8 cellular contexts compared by ENCODE assay signal in the genomic region with DNA sequence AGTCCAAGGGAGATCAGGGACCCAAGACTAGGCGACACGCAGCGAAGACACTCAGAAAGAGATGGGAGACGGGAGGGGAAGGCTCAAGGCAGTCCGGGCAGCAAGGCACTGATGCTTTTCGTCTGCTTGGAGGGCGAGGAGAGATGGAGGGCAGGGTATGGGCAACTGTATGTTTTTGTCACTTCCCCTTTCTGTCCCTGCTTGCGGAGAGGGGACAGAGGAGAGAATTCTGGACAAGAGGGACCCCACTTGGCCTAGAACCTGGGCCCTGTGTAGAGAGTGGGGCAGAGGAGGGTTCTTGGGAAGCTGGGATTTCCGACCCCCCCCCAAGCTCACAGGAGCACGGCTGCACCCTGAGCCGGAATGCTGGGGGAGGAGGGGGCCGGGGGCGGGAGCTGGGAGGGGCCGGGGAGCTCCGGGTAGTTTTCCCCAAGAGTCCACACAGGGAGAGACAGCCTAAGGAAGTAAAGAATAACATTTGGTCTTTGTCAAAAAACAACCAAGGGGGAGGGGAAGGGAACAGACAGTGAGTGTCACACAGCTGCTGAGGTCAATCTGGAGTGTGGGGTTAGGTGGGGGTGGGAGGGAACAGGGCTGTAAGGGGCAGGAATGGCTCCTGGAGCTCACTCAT. TPM values are rescaled to one million over a fixed set of nuclear protein-coding genes. Genes with fewer than 3 reads are reported as not detected.
DNase-seq lines count a peak whose midpoint lies in the region; ATAC-seq, FAIRE-seq and TF ChIP-seq lines count a peak whose summit lies in the region.

No MANE protein-coding gene starts in this region.

- H3K27ac ChIP-seq in PC-9 (peak overlapping the region; percentile 75), endothelial cell of umbilical vein (ENCODE audit: insufficient read depth, low read depth, low read length) (peak overlapping the region; percentile 61), ovary (peak overlapping the region; percentile 62 to 86)

- H3K27me3 ChIP-seq in PC-9 (ENCODE audit: insufficient read depth, low read depth) (no peaks in the 10 kb centered on the region), endothelial cell of umbilical vein (ENCODE audit: control insufficient read depth in 2 of 2, insufficient read depth in 2 of 2, low read length in 2 of 2) (no peaks in the 10 kb centered on the region), ovary (no peaks in the 10 kb centered on the region)

- ATAC-seq in HG03442 (IDR thresholded peaks at IDR 0.05; ENCODE audit: unreplicated experiment) = no peak

- TF ChIP-seq POLR2A in endothelial cell of umbilical vein (IDR thresholded peaks at IDR 0.05; ENCODE audit: low read depth, low read length) = no peak
- TF ChIP-seq POLR2A in ovary (IDR thresholded peaks at IDR 0.05) = no peak

- H2AFZ ChIP-seq in PC-9 (no peak overlapping the region), endothelial cell of umbilical vein (ENCODE audit: low read depth, low read length) (no peak overlapping the region)

- POLR2A ChIA-PET in PC-9 (lab: Charles Lee; ENCODE audit: unreplicated experiment) (interaction anchor here (0.5 to 2.6 kb wide), 14 partner anchors 13 to 630 kb away, joined by 3 to 53 read pairs (median 8); partner anchors contain the start of genes MOSPD3, SLC12A9 and ZCWPW1), endothelial cell of umbilical vein (lab: Charles Lee) (interaction anchor here (0.8 to 3.6 kb wide), 6 partner anchors 8 to 156 kb away, joined by 3 to 28 read pairs (median 8); partner anchors contain the start of genes GNB2, MOSPD3 and ZCWPW1)

- peaks cover 19% of the 10 kb centered on the region for H3K4me1 ChIP-seq in PC-9 (replicated peaks; ENCODE audit: insufficient read depth)
- H3K4me1 ChIP-seq in endothelial cell of umbilical vein (ENCODE audit: control insufficient read depth, extremely low read depth, insufficient read depth, low read length) = peaks cover 32% of the 10 kb centered on the region
- H3K4me1 ChIP-seq in ovary (ENCODE audit: insufficient read depth) = peaks cover 14% of the 10 kb centered on the region

- CTCF ChIA-PET in PC-9 (lab: Charles Lee) = interaction anchor here (0.5 to 1.1 kb wide), 4 partner anchors 24 to 215 kb away, joined by 3 to 7 read pairs (median 4); no protein-coding TSS in a partner anchor
- CTCF ChIA-PET in endothelial cell of umbilical vein (lab: Charles Lee) = interaction anchor here (0.7 to 3.3 kb wide), 12 partner anchors 11 to 268 kb away, joined by 3 to 19 read pairs (median 5); partner anchors contain the start of genes GNB2, MOSPD3 and SLC12A9

- TF ChIP-seq EP300 in ovary (IDR thresholded peaks at IDR 0.05) = no peak

- peaks cover 29% of the 10 kb centered on the region for H3K79me2 ChIP-seq in PC-9 (ENCODE audit: low read depth)
- H3K79me2 ChIP-seq in endothelial cell of umbilical vein (ENCODE audit: control insufficient read depth, insufficient read depth, low read length) = peaks cover 29% of the 10 kb centered on the region

- TF ChIP-seq CTCF in GM12875 (IDR thresholded peaks at IDR 0.05; ENCODE audit: borderline replicate concordance, insufficient read depth, low read depth, low read length) = no peak
- no peak for TF ChIP-seq CTCF in PC-9 (conservative IDR thresholded peaks at IDR 0.05)
- no peak for TF ChIP-seq CTCF in endothelial cell of umbilical vein (IDR thresholded peaks at IDR 0.05; ENCODE audit: extremely low read depth in 1 of 2, insufficient read depth in 1 of 2, low read depth in 1 of 2, low read length in 2 of 2)
- TF ChIP-seq CTCF in ovary (IDR thresholded peaks at IDR 0.05) = no peak

- H3K4me2 ChIP-seq in PC-9 = peak overlapping the region; percentile 85
- peak overlapping the region; percentile 95 for H3K4me2 ChIP-seq in endothelial cell of umbilical vein (ENCODE audit: insufficient read depth, low read length)

- dilution Hi-C loops in endothelial cell of umbilical vein (cut with MboI; ENCODE audit: extremely low pct_ligation_motif_present, low sequenced_read_pairs) = no loop called here

- H3K9me3 ChIP-seq in PC-9 (ENCODE audit: insufficient read depth, low read depth) = no peaks in the 10 kb centered on the region
- H3K9me3 ChIP-seq in endothelial cell of umbilical vein (replicated peaks; ENCODE audit: control insufficient read depth, insufficient read depth, low read length) = no peaks in the 10 kb centered on the region
- no peaks in the 10 kb centered on the region for H3K9me3 ChIP-seq in ovary

- peaks cover 2% of the 10 kb centered on the region; the same call in 1 of the 2 replicates for H4K20me1 ChIP-seq in PC-9 (ENCODE audit: insufficient read depth)
- H4K20me1 ChIP-seq in endothelial cell of umbilical vein (replicated peaks; ENCODE audit: control insufficient read depth, extremely low read depth, insufficient read depth, low read length) = no peaks in the 10 kb centered on the region

- H3K36me3 ChIP-seq in PC-9 (ENCODE audit: low read depth) (0 out of 2 replicates have a peak, but pooled peaks cover 10% of the 10 kb centered on the region), endothelial cell of umbilical vein (ENCODE audit: control insufficient read depth in 2 of 2, extremely low read depth in 1 of 2, insufficient read depth in 2 of 2, low read length in 2 of 2) (peaks cover 13 to 25% of the 10 kb centered on the region in 2 experiments), ovary (no peaks in the 10 kb centered on the region)

- no peaks in the 10 kb centered on the region for H3K9me1 ChIP-seq in endothelial cell of umbilical vein (replicated peaks; ENCODE audit: control insufficient read depth, extremely low read depth, insufficient read depth, low read length)

- H3K4me3 ChIP-seq in GM12875 (ENCODE audit: low read depth, low read length) (peak overlapping the region; percentile 94), PC-9 (peak overlapping the region; percentile 60), endothelial cell of umbilical vein (replicated peaks in 1 of 3; ENCODE audit: insufficient read depth in 1 of 3, low read depth in 1 of 3, low read length in 3 of 3) (peak overlapping the region in 2 of 3 experiments; percentile 86 to 93), ovary (peak overlapping the region; percentile 80)

- WGBS in ovary, 3 donors = 23 to 29% (median 23%) methylated on average over 15 of the region's 15 CpGs

- H3K9me2 ChIP-seq in PC-9 (ENCODE audit: insufficient read depth) = no peaks in the 10 kb centered on the region

- DNase-seq in PC-9 (no peak), endothelial cell of umbilical vein (ENCODE audit: low read depth, low spot score) (no peak), ovary (peak in 3 of 5 donors; percentile 29 to 45 (median 39)), DMS153 (lab: John Stamatoyannopoulos, UW) (no peak), putamen (ENCODE audit: low spot score) (no peak), ACHN (no peak)

- in situ Hi-C loops in ACHN (cut with HindIII; ENCODE audit: low pct_ligation_motif_present, low pct_unique_long_range_greater_than_20kb, low sequenced_read_pairs) = no loop called here

- peak; percentile 31 for FAIRE-seq in endothelial cell of umbilical vein (lab: Jason Lieb, UNC)

- intact Hi-C loops in PC-9 (cut with micrococcal nuclease; ENCODE audit: unreplicated experiment) = loop anchor here (5.0 to 10.0 kb wide), 3 partner anchors 108 to 501 kb away; partner anchors contain the start of genes EPHB4, GIGYF1 and TRIM56
- intact Hi-C loops in endothelial cell of umbilical vein (cut with micrococcal nuclease) = loop anchor here (2.0 to 10.0 kb wide), 2 partner anchors 45 to 281 kb away; partner anchors contain the start of genes AGFG2 and TRIP6
- intact Hi-C loops in ovary (cut with DNase I) = loop anchor here in 1 of 4 donors (5.0 to 10.0 kb wide), 2 partner anchors 98 to 271 kb away; partner anchors contain the start of gene SLC12A9

- peak overlapping the region; percentile 8 for H3K9ac ChIP-seq in endothelial cell of umbilical vein (replicated peaks; ENCODE audit: extremely low read depth, insufficient read depth, low read length)

- BruUV-seq in PC-9 (replicated peaks; lab: Mats Ljungman, UMichigan) (no TSS peak), endothelial cell of umbilical vein (replicated peaks; lab: Mats Ljungman, UMichigan) (no TSS peak)

- peaks cover 23% of the 10 kb centered on the region for H3F3A ChIP-seq in PC-9 (ENCODE audit: insufficient read depth, low read depth)

RNA-seq across cellular contexts. Expression of gene LRCH4, which starts 1.8 kb away (rescaled TPM):
- total RNA-seq in PC-9 (2021) = 86.6 and 89.6 TPM in 2 replicates
- total RNA-seq in endothelial cell of umbilical vein = 56.1 and 61.5 TPM in 2 replicates
- polyA plus RNA-seq in endothelial cell of umbilical vein = 32.1 and 40.6 TPM in 2 replicates
- 11.4 and 16.9 TPM in 2 replicates for polyA plus RNA-seq in endothelial cell of umbilical vein (2011; cell fraction: cytosol; rRNA removed)
- polyA plus RNA-seq in endothelial cell of umbilical vein (2011; cell fraction: nucleus; rRNA removed) = 199 and 251 TPM in 2 replicates
- polyA plus RNA-seq in endothelial cell of umbilical vein (2012) = 23.4 and 23.7 TPM in 2 replicates
- 22.1 and 24.7 TPM in 2 replicates for polyA minus RNA-seq in endothelial cell of umbilical vein
- 21.6 TPM for polyA minus RNA-seq in endothelial cell of umbilical vein (2011; cell fraction: cytosol; rRNA and poly(A)+ RNA removed)
- polyA minus RNA-seq in endothelial cell of umbilical vein (2011; cell fraction: nucleus; rRNA and poly(A)+ RNA removed) = 53.2 and 73.3 TPM in 2 replicates
- total RNA-seq in ovary = 100 to 1,000 TPM in 3 of 7 donors, 10 to 100 TPM in 4; 65.2 to 133 (median 90.6) TPM
- polyA plus RNA-seq in ovary = 10 to 100 TPM in 1 of 2 donors, 1 to 10 TPM in 1; 3.5 to 50.3 TPM

RNA-seq across cellular contexts. Expression of gene FBXO24, which starts 2.0 kb away (rescaled TPM):
- total RNA-seq in PC-9 (2021) (2.7 and 4.6 TPM in 2 replicates), endothelial cell of umbilical vein (0.35 and 0.38 TPM in 2 replicates), ovary (1 to 10 TPM in 3 of 7 donors, under 1 TPM in 4; 0.34 to 2.2 (median 0.84) TPM)
- polyA plus RNA-seq in endothelial cell of umbilical vein (0.16 and 0.37 TPM in 2 replicates), ovary (under 1 TPM; 0.33 to 0.63 TPM)
- 0.23 and 0.27 TPM in 2 replicates for polyA plus RNA-seq in endothelial cell of umbilical vein (2011; cell fraction: cytosol; rRNA removed)
- 0.97 and 1.0 TPM in 2 replicates for polyA plus RNA-seq in endothelial cell of umbilical vein (2011; cell fraction: nucleus; rRNA removed)
- 0.11 and 0.30 TPM in 2 replicates for polyA plus RNA-seq in endothelial cell of umbilical vein (2012)
- polyA minus RNA-seq in endothelial cell of umbilical vein = 0.21 and 1.3 TPM in 2 replicates
- polyA minus RNA-seq in endothelial cell of umbilical vein (2011; cell fraction: cytosol; rRNA and poly(A)+ RNA removed) = not detected
- polyA minus RNA-seq in endothelial cell of umbilical vein (2011; cell fraction: nucleus; rRNA and poly(A)+ RNA removed) = 0.87 TPM in 1 of 2 replicates, not detected in the other

RNA-seq across cellular contexts. Expression of gene SAP25, which starts 10.5 kb away (rescaled TPM):
- total RNA-seq in PC-9 (2021) (11.0 and 15.3 TPM in 2 replicates), endothelial cell of umbilical vein (2.4 and 3.2 TPM in 2 replicates), ovary (10 to 100 TPM in 2 of 7 donors, 1 to 10 TPM in 5; 3.2 to 10.1 (median 7.2) TPM)
- polyA plus RNA-seq in endothelial cell of umbilical vein (3.2 and 5.0 TPM in 2 replicates), ovary (1 to 10 TPM in 1 of 2 donors, not detected in 1; 4.0 TPM)
- polyA plus RNA-seq in endothelial cell of umbilical vein (2011; cell fraction: cytosol; rRNA removed) = 0.30 and 0.32 TPM in 2 replicates
- 8.9 TPM in 2 replicates for polyA plus RNA-seq in endothelial cell of umbilical vein (2011; cell fraction: nucleus; rRNA removed)
- polyA plus RNA-seq in endothelial cell of umbilical vein (2012) = 0.35 and 0.52 TPM in 2 replicates
- polyA minus RNA-seq in endothelial cell of umbilical vein = 0.66 TPM in 1 of 2 replicates, not detected in the other
- polyA minus RNA-seq in endothelial cell of umbilical vein (2011; cell fraction: cytosol; rRNA and poly(A)+ RNA removed) = not detected
- 2.1 and 4.6 TPM in 2 replicates for polyA minus RNA-seq in endothelial cell of umbilical vein (2011; cell fraction: nucleus; rRNA and poly(A)+ RNA removed)

RNA-seq across cellular contexts. Expression of gene PCOLCE, which starts 18.0 kb away (rescaled TPM):
- total RNA-seq in PC-9 (2021) (25.1 and 35.2 TPM in 2 replicates), endothelial cell of umbilical vein (4.3 and 4.7 TPM in 2 replicates), ovary (100 to 1,000 TPM in 3 of 7 donors, 10 to 100 TPM in 4; 24.3 to 185 (median 67.5) TPM)
- polyA plus RNA-seq in endothelial cell of umbilical vein (1.2 and 2.5 TPM in 2 replicates), ovary (10 to 100 TPM; 42.4 to 56.2 TPM)
- polyA plus RNA-seq in endothelial cell of umbilical vein (2011; cell fraction: cytosol; rRNA removed) = 0.67 and 0.87 TPM in 2 replicates
- 4.4 and 6.5 TPM in 2 replicates for polyA plus RNA-seq in endothelial cell of umbilical vein (2011; cell fraction: nucleus; rRNA removed)
- 4.3 and 5.3 TPM in 2 replicates for polyA plus RNA-seq in endothelial cell of umbilical vein (2012)
- 0.28 TPM in 1 of 2 replicates, not detected in the other for polyA minus RNA-seq in endothelial cell of umbilical vein
- polyA minus RNA-seq in endothelial cell of umbilical vein (2011; cell fraction: cytosol; rRNA and poly(A)+ RNA removed) = not detected
- 0.77 and 1.1 TPM in 2 replicates for polyA minus RNA-seq in endothelial cell of umbilical vein (2011; cell fraction: nucleus; rRNA and poly(A)+ RNA removed)

RNA-seq across cellular contexts. Expression of gene MOSPD3, which starts 28.2 kb away (rescaled TPM):
- total RNA-seq in PC-9 (2021) = 38.1 and 38.8 TPM in 2 replicates
- 24.2 and 24.4 TPM in 2 replicates for total RNA-seq in endothelial cell of umbilical vein
- 40.7 and 53.5 TPM in 2 replicates for polyA plus RNA-seq in endothelial cell of umbilical vein
- polyA plus RNA-seq in endothelial cell of umbilical vein (2011; cell fraction: cytosol; rRNA removed) = 17.8 and 18.0 TPM in 2 replicates
- polyA plus RNA-seq in endothelial cell of umbilical vein (2011; cell fraction: nucleus; rRNA removed) = 20.5 and 24.6 TPM in 2 replicates
- 23.3 and 25.8 TPM in 2 replicates for polyA plus RNA-seq in endothelial cell of umbilical vein (2012)
- polyA minus RNA-seq in endothelial cell of umbilical vein = 14.1 and 17.7 TPM in 2 replicates
- polyA minus RNA-seq in endothelial cell of umbilical vein (2011; cell fraction: cytosol; rRNA and poly(A)+ RNA removed) = 4.1 TPM
- polyA minus RNA-seq in endothelial cell of umbilical vein (2011; cell fraction: nucleus; rRNA and poly(A)+ RNA removed) = 2.4 and 3.6 TPM in 2 replicates
- 10 to 100 TPM in 6 of 7 donors, 1 to 10 TPM in 1; 9.4 to 27.7 (median 24.7) TPM for total RNA-seq in ovary
- polyA plus RNA-seq in ovary = 10 to 100 TPM in 1 of 2 donors, 1 to 10 TPM in 1; 9.2 to 24.4 TPM

Comparison
In these comparisons a context has a peak if more than half of its experiments do, and no peak if none do; other contexts are left out.
1. DNase-seq: peak in ovary (3 of 5); none in PC-9 (0 of 2), endothelial cell of umbilical vein (single experiment), DMS153 (single experiment), putamen (single experiment) and ACHN (single experiment).
2. Peak in every context shown above with its lines, with median percentiles within 50 percentile points of each other: H3K4me3 ChIP-seq and H3K27ac ChIP-seq.